Comparison of ENCODE assay signal across 1 cellular context in genomic region chr10:112261281-112261822, GRCh38.
TF ChIP-seq lines count a peak whose summit lies in the region.

No MANE protein-coding gene starts in this region.

TF ChIP-seq in HepG2, 621 proteins besides CTCF, POLR2A, EP300 and RAD21 (continued from another document and continues in another):
- TF ChIP-seq BHLHE40 (IDR thresholded peaks at IDR 0.05; ENCODE audit: low read length) (peak; percentile 100), GATAD1 (CRISPR knock-in tag; IDR thresholded peaks at IDR 0.05) (peak; percentile 74), IKZF1 (IDR thresholded peaks at IDR 0.05) (no peak), ZNF879 (CRISPR knock-in tag; IDR thresholded peaks at IDR 0.05) (no peak), PPARG (CRISPR knock-in tag; conservative IDR thresholded peaks at IDR 0.05) (peak; percentile 98), HNF1A (IDR thresholded peaks at IDR 0.05; ENCODE audit: low read depth) (peak; percentile 90), HNF1A (CRISPR knock-in tag; IDR thresholded peaks at IDR 0.05; ENCODE audit: borderline replicate concordance) (peak; percentile 98), HCFC1 (IDR thresholded peaks at IDR 0.05; ENCODE audit: low read depth, low read length) (no peak), WIZ (CRISPR knock-in tag; IDR thresholded peaks at IDR 0.05) (no peak; the same call in 1 of the 2 replicates), FOXK1 (CRISPR knock-in tag; IDR thresholded peaks at IDR 0.05; ENCODE audit: borderline replicate concordance, low read depth) (peak; percentile 96; the same call in 1 of the 2 replicates), ZNF101 (CRISPR knock-in tag; IDR thresholded peaks at IDR 0.05; ENCODE audit: borderline replicate concordance, low read depth) (peak; percentile 93; the same call in 1 of the 2 replicates), ZNF274 (CRISPR knock-in tag; IDR thresholded peaks at IDR 0.05) (peak; percentile 66; the same call in 1 of the 2 replicates), TAF1 (CRISPR knock-in tag; IDR thresholded peaks at IDR 0.05) (peak; percentile 37; the same call in 1 of the 2 replicates), HOXA3 (CRISPR knock-in tag; IDR thresholded peaks at IDR 0.05) (peak; percentile 96), ZNF772 (CRISPR knock-in tag; IDR thresholded peaks at IDR 0.05) (peak; percentile 95; the same call in 1 of the 2 replicates), ATF3 (CRISPR knock-in tag; IDR thresholded peaks at IDR 0.05) (peak; percentile 83), GATAD2A (CRISPR knock-in tag; IDR thresholded peaks at IDR 0.05) (peak; percentile 99), MTF1 (CRISPR knock-in tag; IDR thresholded peaks at IDR 0.05) (no peak; the same call in 1 of the 2 replicates), ZNF75D (CRISPR knock-in tag; IDR thresholded peaks at IDR 0.05; ENCODE audit: borderline replicate concordance) (no peak), ZNF496 (CRISPR knock-in tag; IDR thresholded peaks at IDR 0.05; ENCODE audit: insufficient replicate concordance) (no peak), HHEX (CRISPR knock-in tag; IDR thresholded peaks at IDR 0.05) (peak; percentile 94), ZHX1 (CRISPR knock-in tag; IDR thresholded peaks at IDR 0.05; ENCODE audit: low read depth) (peak; percentile 77; the same call in 1 of the 2 replicates), HNRNPL (IDR thresholded peaks at IDR 0.05; ENCODE audit: low read depth, low read length) (no peak), GMEB2 (CRISPR knock-in tag; IDR thresholded peaks at IDR 0.05; ENCODE audit: low read depth) (peak; percentile 42; the same call in 1 of the 2 replicates), SAFB2 (CRISPR knock-in tag; IDR thresholded peaks at IDR 0.05; ENCODE audit: borderline replicate concordance, low read depth) (no peak), NR0B2 (CRISPR knock-in tag; IDR thresholded peaks at IDR 0.05) (no peak), SRSF9 (IDR thresholded peaks at IDR 0.05; ENCODE audit: borderline replicate concordance, insufficient read depth, low read depth, low read length, poor library complexity, severe bottlenecking) (no peak), KDM5A (IDR thresholded peaks at IDR 0.05; ENCODE audit: borderline replicate concordance, low read length) (no peak), ZMAT3 (CRISPR knock-in tag; conservative IDR thresholded peaks at IDR 0.05) (peak; percentile 78), ERF (CRISPR knock-in tag; IDR thresholded peaks at IDR 0.05) (peak; percentile 96), ZBED4 (CRISPR knock-in tag; IDR thresholded peaks at IDR 0.05; ENCODE audit: borderline replicate concordance) (peak; percentile 93), NPAS2 (CRISPR knock-in tag; IDR thresholded peaks at IDR 0.05; ENCODE audit: borderline replicate concordance) (no peak), RNF2 (conservative IDR thresholded peaks at IDR 0.05; ENCODE audit: low read depth) (no peak), ZFP90 (CRISPR knock-in tag; IDR thresholded peaks at IDR 0.05; ENCODE audit: borderline replicate concordance) (peak; percentile 87; the same call in 1 of the 2 replicates), SMARCC2 (IDR thresholded peaks at IDR 0.05) (no peak), ZNF576 (CRISPR knock-in tag; IDR thresholded peaks at IDR 0.05) (no peak)
- TF ChIP-seq, protein P1, sequence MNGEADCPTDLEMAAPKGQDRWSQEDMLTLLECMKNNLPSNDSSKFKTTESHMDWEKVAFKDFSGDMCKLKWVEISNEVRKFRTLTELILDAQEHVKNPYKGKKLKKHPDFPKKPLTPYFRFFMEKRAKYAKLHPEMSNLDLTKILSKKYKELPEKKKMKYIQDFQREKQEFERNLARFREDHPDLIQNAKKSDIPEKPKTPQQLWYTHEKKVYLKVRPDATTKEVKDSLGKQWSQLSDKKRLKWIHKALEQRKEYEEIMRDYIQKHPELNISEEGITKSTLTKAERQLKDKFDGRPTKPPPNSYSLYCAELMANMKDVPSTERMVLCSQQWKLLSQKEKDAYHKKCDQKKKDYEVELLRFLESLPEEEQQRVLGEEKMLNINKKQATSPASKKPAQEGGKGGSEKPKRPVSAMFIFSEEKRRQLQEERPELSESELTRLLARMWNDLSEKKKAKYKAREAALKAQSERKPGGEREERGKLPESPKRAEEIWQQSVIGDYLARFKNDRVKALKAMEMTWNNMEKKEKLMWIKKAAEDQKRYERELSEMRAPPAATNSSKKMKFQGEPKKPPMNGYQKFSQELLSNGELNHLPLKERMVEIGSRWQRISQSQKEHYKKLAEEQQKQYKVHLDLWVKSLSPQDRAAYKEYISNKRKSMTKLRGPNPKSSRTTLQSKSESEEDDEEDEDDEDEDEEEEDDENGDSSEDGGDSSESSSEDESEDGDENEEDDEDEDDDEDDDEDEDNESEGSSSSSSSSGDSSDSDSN (CRISPR knock-in tag; IDR thresholded peaks at IDR 0.05): peak; percentile 47; the same call in 1 of the 2 replicates
- TF ChIP-seq, protein P2, sequence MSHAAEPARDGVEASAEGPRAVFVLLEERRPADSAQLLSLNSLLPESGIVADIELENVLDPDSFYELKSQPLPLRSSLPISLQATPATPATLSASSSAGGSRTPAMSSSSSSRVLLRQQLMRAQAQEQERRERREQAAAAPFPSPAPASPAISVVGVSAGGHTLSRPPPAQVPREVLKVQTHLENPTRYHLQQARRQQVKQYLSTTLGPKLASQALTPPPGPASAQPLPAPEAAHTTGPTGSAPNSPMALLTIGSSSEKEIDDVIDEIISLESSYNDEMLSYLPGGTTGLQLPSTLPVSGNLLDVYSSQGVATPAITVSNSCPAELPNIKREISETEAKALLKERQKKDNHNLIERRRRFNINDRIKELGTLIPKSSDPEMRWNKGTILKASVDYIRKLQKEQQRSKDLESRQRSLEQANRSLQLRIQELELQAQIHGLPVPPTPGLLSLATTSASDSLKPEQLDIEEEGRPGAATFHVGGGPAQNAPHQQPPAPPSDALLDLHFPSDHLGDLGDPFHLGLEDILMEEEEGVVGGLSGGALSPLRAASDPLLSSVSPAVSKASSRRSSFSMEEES (CRISPR knock-in tag; IDR thresholded peaks at IDR 0.05): peak; percentile 99
- TF ChIP-seq, protein P3, sequence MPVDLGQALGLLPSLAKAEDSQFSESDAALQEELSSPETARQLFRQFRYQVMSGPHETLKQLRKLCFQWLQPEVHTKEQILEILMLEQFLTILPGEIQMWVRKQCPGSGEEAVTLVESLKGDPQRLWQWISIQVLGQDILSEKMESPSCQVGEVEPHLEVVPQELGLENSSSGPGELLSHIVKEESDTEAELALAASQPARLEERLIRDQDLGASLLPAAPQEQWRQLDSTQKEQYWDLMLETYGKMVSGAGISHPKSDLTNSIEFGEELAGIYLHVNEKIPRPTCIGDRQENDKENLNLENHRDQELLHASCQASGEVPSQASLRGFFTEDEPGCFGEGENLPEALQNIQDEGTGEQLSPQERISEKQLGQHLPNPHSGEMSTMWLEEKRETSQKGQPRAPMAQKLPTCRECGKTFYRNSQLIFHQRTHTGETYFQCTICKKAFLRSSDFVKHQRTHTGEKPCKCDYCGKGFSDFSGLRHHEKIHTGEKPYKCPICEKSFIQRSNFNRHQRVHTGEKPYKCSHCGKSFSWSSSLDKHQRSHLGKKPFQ (CRISPR knock-in tag; IDR thresholded peaks at IDR 0.05; ENCODE audit: insufficient replicate concordance): no peak
- TF ChIP-seq, protein P4, sequence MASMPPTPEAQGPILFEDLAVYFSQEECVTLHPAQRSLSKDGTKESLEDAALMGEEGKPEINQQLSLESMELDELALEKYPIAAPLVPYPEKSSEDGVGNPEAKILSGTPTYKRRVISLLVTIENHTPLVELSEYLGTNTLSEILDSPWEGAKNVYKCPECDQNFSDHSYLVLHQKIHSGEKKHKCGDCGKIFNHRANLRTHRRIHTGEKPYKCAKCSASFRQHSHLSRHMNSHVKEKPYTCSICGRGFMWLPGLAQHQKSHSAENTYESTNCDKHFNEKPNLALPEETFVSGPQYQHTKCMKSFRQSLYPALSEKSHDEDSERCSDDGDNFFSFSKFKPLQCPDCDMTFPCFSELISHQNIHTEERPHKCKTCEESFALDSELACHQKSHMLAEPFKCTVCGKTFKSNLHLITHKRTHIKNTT (CRISPR knock-in tag; IDR thresholded peaks at IDR 0.05): no peak
